In genomic region chr15:27564656-27565055, GRCh38 we compare ENCODE assay signal across 21 cellular contexts.
DNase-seq lines count a peak whose midpoint lies in the region; ATAC-seq and TF ChIP-seq lines count a peak whose summit lies in the region.
"Had no signal": no experiment of that assay in that cellular context is flagged by ENCODE, and none has a peak within 500 bp of the region (broad histone marks: within the 10 kb centered on the region; RNA-seq: fewer than 3 reads in every experiment).

No MANE protein-coding gene starts in this region.

- no peaks in the 10 kb centered on the region for H3K9me2 ChIP-seq in PC-3 (replicated peaks; ENCODE audit: low read length)

- H3K36me3 Mint-ChIP-seq in neural progenitor cell = no peaks in the 10 kb centered on the region
- no peaks in the 10 kb centered on the region for H3K36me3 Mint-ChIP-seq in endothelial cell (ENCODE audit: low read depth, unreplicated experiment)
- H3K36me3 Mint-ChIP-seq: CD14-positive monocyte; CD4-positive, CD25-positive, alpha-beta regulatory T cell; CD8-positive, alpha-beta memory T cell had no signal

- no peak for TF ChIP-seq CTCF in PC-3 (conservative IDR thresholded peaks at IDR 0.05; ENCODE audit: low read depth, low read length)
- no peak for TF ChIP-seq CTCF in esophagus muscularis mucosa (IDR thresholded peaks at IDR 0.05)
- TF ChIP-seq CTCF in neural progenitor cell (IDR thresholded peaks at IDR 0.05) = no peak
- TF ChIP-seq CTCF in endothelial cell (IDR thresholded peaks at IDR 0.05; ENCODE audit: unreplicated experiment) = no peak

- 82% methylated on average over 2 of the region's 2 CpGs for WGBS in esophagus muscularis mucosa

- H3K4me3 ChIP-seq in PC-3 (ENCODE audit: low read length) (no peak overlapping the region), esophagus muscularis mucosa (no peak overlapping the region), neural progenitor cell (no peak overlapping the region)
- H3K4me3 ChIP-seq: BLaER1 had no signal

- H3K27ac Mint-ChIP-seq in neural progenitor cell = peak overlapping the region; percentile 46
- H3K27ac Mint-ChIP-seq in endothelial cell (ENCODE audit: unreplicated experiment) = no peak overlapping the region
- H3K27ac Mint-ChIP-seq: CD14-positive monocyte; CD4-positive, CD25-positive, alpha-beta regulatory T cell; CD8-positive, alpha-beta memory T cell had no signal

- no TSS peak for BruUV-seq in PC-3 (replicated peaks; lab: Mats Ljungman, UMichigan)

- no peak overlapping the region for H2AFZ ChIP-seq in PC-3 (ENCODE audit: low read length)
- no peak overlapping the region for H2AFZ ChIP-seq in neural progenitor cell (replicated peaks)

- DNase-seq in PC-3 = no peak
- DNase-seq in esophagus muscularis mucosa (ENCODE audit: extremely low spot score) = peak; percentile 68
- no peak for DNase-seq in neural progenitor cell (ENCODE audit: low spot score)
- no peak for DNase-seq in endothelial cell (ENCODE audit: low spot score)
- no peak for DNase-seq in sciatic nerve (ENCODE audit: low spot score)
- DNase-seq in NCI-H2196 treated with DMSO at 0.1 percent for 48 hours (lab: John Stamatoyannopoulos, UW; ENCODE audit: unreplicated experiment) = no peak
- DNase-seq in DMS79 (lab: John Stamatoyannopoulos, UW) = no peak
- DNase-seq: 8988T; ACHN; BE2C; C1 segment of cervical spinal cord; CD4-positive, CD25-positive, alpha-beta regulatory T cell; CD8-positive, alpha-beta memory T cell; COR-L47; DMS 273 treated with DMSO at 0.1 percent for 48 hours; DMS153; DMS53; DMS79 treated with DMSO at 0.1 percent for 48 hours; GF-D8 had no signal

- TF ChIP-seq POLR2A in esophagus muscularis mucosa (IDR thresholded peaks at IDR 0.05; ENCODE audit: low read depth) = no peak

- POLR2A ChIA-PET in PC-3 (lab: Charles Lee; ENCODE audit: unreplicated experiment) = no interaction called here

- H3K27ac ChIP-seq in PC-3 (ENCODE audit: low read length) (0 out of 2 replicates have a peak overlapping the region, but pooled peaks have one; percentile 36), esophagus muscularis mucosa (replicated peaks in 1 of 4) (no peak overlapping the region), neural progenitor cell (no peak overlapping the region)
- H3K27ac ChIP-seq: BLaER1 had no signal

- H3K9me3 Mint-ChIP-seq in neural progenitor cell (peaks cover 17% of the 10 kb centered on the region), endothelial cell (ENCODE audit: unreplicated experiment) (no peaks in the 10 kb centered on the region)

- intact Hi-C loops in PC-3 (cut with micrococcal nuclease) = no loop called here
- intact Hi-C loops in esophagus muscularis mucosa (cut with DNase I) = no loop called here
- intact Hi-C loops in sciatic nerve (cut with DNase I) = no loop called here

- no peaks in the 10 kb centered on the region for H3F3A ChIP-seq in PC-3 (ENCODE audit: low read length, unreplicated experiment)
- no peaks in the 10 kb centered on the region for H3F3A ChIP-seq in neural progenitor cell (ENCODE audit: low read depth)

- H4K20me1 ChIP-seq in PC-3 (ENCODE audit: low read length) = no peaks in the 10 kb centered on the region
- no peaks in the 10 kb centered on the region for H4K20me1 ChIP-seq in neural progenitor cell (ENCODE audit: low read depth)
- H4K20me1 ChIP-seq: BLaER1 had no signal

- H3K4me3 Mint-ChIP-seq in neural progenitor cell (no peak overlapping the region), endothelial cell (ENCODE audit: unreplicated experiment) (no peak overlapping the region)
- H3K4me3 Mint-ChIP-seq: CD14-positive monocyte; CD4-positive, CD25-positive, alpha-beta regulatory T cell; CD8-positive, alpha-beta memory T cell had no signal

- H3K9me3 ChIP-seq in PC-3 (ENCODE audit: low read length) (peaks cover 31% of the 10 kb centered on the region; the same call in 1 of the 2 replicates), esophagus muscularis mucosa (peaks cover 0 to 21% (median 6%) of the 10 kb centered on the region in 4 donors), neural progenitor cell (ENCODE audit: low read depth) (peaks cover 22% of the 10 kb centered on the region)
- H3K9me3 ChIP-seq: BE2C had no signal

- H3K4me1 Mint-ChIP-seq in neural progenitor cell (peaks cover 2% of the 10 kb centered on the region), endothelial cell (ENCODE audit: unreplicated experiment) (no peaks in the 10 kb centered on the region)
- H3K4me1 Mint-ChIP-seq: CD14-positive monocyte; CD4-positive, CD25-positive, alpha-beta regulatory T cell; CD8-positive, alpha-beta memory T cell had no signal

- H3K27me3 ChIP-seq in PC-3 (ENCODE audit: low read length) (no peaks in the 10 kb centered on the region), esophagus muscularis mucosa (no peaks in the 10 kb centered on the region), neural progenitor cell (no peaks in the 10 kb centered on the region)
- H3K27me3 ChIP-seq: BE2C, BLaER1 had no signal

- H3K9ac ChIP-seq in PC-3 (ENCODE audit: low read length) (no peak overlapping the region), neural progenitor cell (no peak overlapping the region)
- H3K9ac ChIP-seq: BLaER1 had no signal

- H3K79me2 ChIP-seq in PC-3 (ENCODE audit: low read length) = no peaks in the 10 kb centered on the region
- no peaks in the 10 kb centered on the region for H3K79me2 ChIP-seq in neural progenitor cell (ENCODE audit: low read depth)

- H3K36me3 ChIP-seq in PC-3 (ENCODE audit: low read depth, low read length) = no peaks in the 10 kb centered on the region
- H3K36me3 ChIP-seq in esophagus muscularis mucosa = no peaks in the 10 kb centered on the region
- H3K36me3 ChIP-seq in neural progenitor cell = no peaks in the 10 kb centered on the region
- H3K36me3 ChIP-seq: BE2C, BLaER1 had no signal

- H3K4me2 ChIP-seq in PC-3 (ENCODE audit: low read length) = no peak overlapping the region
- no peak overlapping the region for H3K4me2 ChIP-seq in neural progenitor cell
- H3K4me2 ChIP-seq: BLaER1 had no signal

- no peak for TF ChIP-seq EP300 in esophagus muscularis mucosa (IDR thresholded peaks at IDR 0.05)

- ATAC-seq in PC-3 (no peak), sciatic nerve (no peak)

- CTCF ChIA-PET in PC-3 (lab: Charles Lee) = no interaction called here

- H3K4me1 ChIP-seq in PC-3 (ENCODE audit: insufficient read depth, low read length) (peaks cover 4% of the 10 kb centered on the region; the same call in 1 of the 2 replicates), esophagus muscularis mucosa (no peaks in the 10 kb centered on the region), neural progenitor cell (no peaks in the 10 kb centered on the region)
- H3K4me1 ChIP-seq: BE2C, BLaER1 had no signal

- H3K27me3 Mint-ChIP-seq in neural progenitor cell (ENCODE audit: insufficient read depth, low read depth) (peaks cover 6% of the 10 kb centered on the region), endothelial cell (ENCODE audit: unreplicated experiment) (no peaks in the 10 kb centered on the region)
- H3K27me3 Mint-ChIP-seq: CD4-positive, CD25-positive, alpha-beta regulatory T cell; CD8-positive, alpha-beta memory T cell had no signal
